In genomic region chr2:189425676-189426075, GRCh38 we compare ENCODE assay signal across 16 cellular contexts.
"Had no signal": no experiment of that assay in that cellular context is flagged by ENCODE, and none has a peak within 500 bp of the region (broad histone marks: within the 10 kb centered on the region; RNA-seq: fewer than 3 reads in every experiment).

No MANE protein-coding gene starts in this region.

- H3K27me3 ChIP-seq: colonic mucosa, gastroesophageal sphincter, neutrophil had no signal

- H3K27ac Mint-ChIP-seq: endodermal cell; naive thymus-derived CD4-positive, alpha-beta T cell; type B pancreatic cell had no signal

- FAIRE-seq: small intestine had no signal

- H3K9me3 Mint-ChIP-seq: type B pancreatic cell had no signal

- H3K4me1 ChIP-seq: colonic mucosa, gastroesophageal sphincter had no signal

- H3K36me3 ChIP-seq: colonic mucosa, gastroesophageal sphincter, neutrophil had no signal

- DNase-seq: colonic mucosa; effector CD4-positive, alpha-beta T cell; endodermal cell; foreskin fibroblast; glutamatergic neuron; islet precursor cell; mammary epithelial cell; naive thymus-derived CD4-positive, alpha-beta T cell; right cardiac atrium; small intestine; stimulated activated CD4-positive, alpha-beta T cell treated with anti-CD3 and anti-CD28 coated beads, Interleukin-12 subunit alpha, Interleukin-12 subunit beta, amount 100 ng/mL, for 4 hours; stimulated activated naive CD4-positive, alpha-beta T cell treated with Interleukin-2 at 50 U/mL for 16 hours had no signal

- H3K4me3 ChIP-seq: colonic mucosa, gastroesophageal sphincter had no signal

- ATAC-seq: gastroesophageal sphincter; left lobe of liver; naive thymus-derived CD4-positive, alpha-beta T cell; right cardiac atrium had no signal

- H3K27ac ChIP-seq: colonic mucosa, gastroesophageal sphincter, neutrophil had no signal

- H3K27me3 Mint-ChIP-seq: naive thymus-derived CD4-positive, alpha-beta T cell; type B pancreatic cell had no signal

- H3K36me3 Mint-ChIP-seq: type B pancreatic cell had no signal

- H3K4me3 Mint-ChIP-seq: endodermal cell; naive thymus-derived CD4-positive, alpha-beta T cell; type B pancreatic cell had no signal

- H3K9me3 ChIP-seq: colonic mucosa, gastroesophageal sphincter, neutrophil had no signal
